Comparison of ENCODE assay signal across 8 cellular contexts in genomic region chr14:105094193-105094907, GRCh38. TPM values are rescaled to one million over a fixed set of nuclear protein-coding genes. Genes with fewer than 3 reads are reported as not detected.
DNase-seq lines count a peak whose midpoint lies in the region; ATAC-seq and TF ChIP-seq lines count a peak whose summit lies in the region.

No MANE protein-coding gene starts in this region.

- H3K27me3 ChIP-seq in Caco-2 (replicated peaks; ENCODE audit: control insufficient read depth, insufficient read depth, low read length) (no peaks in the 10 kb centered on the region), SJCRH30 (no peaks in the 10 kb centered on the region), esophagus squamous epithelium (peaks cover 0 to 44% (median 0%) of the 10 kb centered on the region in 4 donors)

- CTCF ChIA-PET in Caco-2 (lab: Charles Lee), result interaction anchor here (0.6 to 1.0 kb wide), 2 partner anchors 14 to 74 kb away, joined by 3 read pairs; partner anchors contain the start of gene JAG2

- no peak for TF ChIP-seq POLR2A in esophagus squamous epithelium (IDR thresholded peaks at IDR 0.05)

- H3K36me3 Mint-ChIP-seq in Caco-2 (ENCODE audit: insufficient read depth, unreplicated experiment) (peaks cover 22% of the 10 kb centered on the region), progenitor cell of endocrine pancreas (ENCODE audit: insufficient read depth) (peaks cover 6% of the 10 kb centered on the region)

- no peak for ATAC-seq in GM21737 (IDR thresholded peaks at IDR 0.05; ENCODE audit: unreplicated experiment)
- ATAC-seq in GM21515 (IDR thresholded peaks at IDR 0.05; ENCODE audit: unreplicated experiment), result no peak

- BruUV-seq in Caco-2 (replicated peaks; lab: Mats Ljungman, UMichigan), result no TSS peak

- H3K4me1 ChIP-seq in Caco-2 (peaks cover 42% of the 10 kb centered on the region), SJCRH30 (peaks cover 8% of the 10 kb centered on the region; the same call in 1 of the 2 replicates), esophagus squamous epithelium (peaks cover 41 to 74% (median 41%) of the 10 kb centered on the region in 3 donors)

- H3K4me1 Mint-ChIP-seq in Caco-2 (ENCODE audit: low read depth, unreplicated experiment), result peaks cover 6% of the 10 kb centered on the region
- peaks cover 8% of the 10 kb centered on the region for H3K4me1 Mint-ChIP-seq in progenitor cell of endocrine pancreas (ENCODE audit: low read depth)

- H3K9me3 Mint-ChIP-seq in Caco-2 (ENCODE audit: unreplicated experiment) (peaks cover 10% of the 10 kb centered on the region), progenitor cell of endocrine pancreas (ENCODE audit: low read depth) (peaks cover 8% of the 10 kb centered on the region)

- TF ChIP-seq CTCF in Caco-2 (IDR thresholded peaks at IDR 0.05; ENCODE audit: insufficient read depth in 1 of 2, low read depth in 1 of 2, low read length in 1 of 2, severe bottlenecking in 1 of 2, unreplicated experiment in 1 of 2) (no peak), esophagus squamous epithelium (IDR thresholded peaks at IDR 0.05) (no peak), progenitor cell of endocrine pancreas (IDR thresholded peaks at IDR 0.05; ENCODE audit: unreplicated experiment) (no peak)

- H3K9me3 ChIP-seq in Caco-2 (peaks cover 4% of the 10 kb centered on the region; the same call in 1 of the 2 replicates), SJCRH30 (replicated peaks) (no peaks in the 10 kb centered on the region; the same call in 1 of the 2 replicates), esophagus squamous epithelium (no peaks in the 10 kb centered on the region)

- no peaks in the 10 kb centered on the region for H3K27me3 Mint-ChIP-seq in Caco-2 (ENCODE audit: insufficient read depth, unreplicated experiment)
- H3K27me3 Mint-ChIP-seq in progenitor cell of endocrine pancreas, result peaks cover 3% of the 10 kb centered on the region

- H3K27ac Mint-ChIP-seq in Caco-2 (ENCODE audit: unreplicated experiment) (peak overlapping the region; percentile 67), progenitor cell of endocrine pancreas (no peak overlapping the region)

- intact Hi-C loops in Caco-2 (cut with micrococcal nuclease; ENCODE audit: unreplicated experiment), result no loop called here
- intact Hi-C loops in esophagus squamous epithelium (cut with DNase I), result loop anchor here (5.0 to 10.0 kb wide), 2 partner anchors 73 to 190 kb away; partner anchors contain the start of gene JAG2

- WGBS in esophagus squamous epithelium, 2 donors, result 55 to 67% methylated on average over 5 to 8 of the region's 14 CpGs

- H3K4me3 ChIP-seq in Caco-2 (ENCODE audit: low read depth, low read length) (peak overlapping the region; percentile 81), SJCRH30 (peak overlapping the region; percentile 61), esophagus squamous epithelium (peak overlapping the region; percentile 48 to 82 (median 64))

- H3K36me3 ChIP-seq in Caco-2 (ENCODE audit: control insufficient read depth, insufficient read depth, low read length) (no peaks in the 10 kb centered on the region), SJCRH30 (no peaks in the 10 kb centered on the region), esophagus squamous epithelium (no peaks in the 10 kb centered on the region)

- POLR2A ChIA-PET in Caco-2 (lab: Charles Lee), result interaction anchor here (0.8 kb wide), 1 partner anchor 207 kb away, joined by 3 read pairs; the partner anchor contains the start of gene BRF1

- H3K27ac ChIP-seq in SJCRH30 (no peak overlapping the region), esophagus squamous epithelium (peak overlapping the region; percentile 82 to 94 (median 88))

- DNase-seq in Caco-2, result peak in 1 of 2 experiments; percentile 17
- DNase-seq in SJCRH30, result no peak
- DNase-seq in esophagus squamous epithelium (lab: John Stamatoyannopoulos, UW), result no peak
- DNase-seq in progenitor cell of endocrine pancreas (ENCODE audit: low spot score, unreplicated experiment), result no peak
- no peak for DNase-seq in NOMO-1 treated with dmso at 0.1 percent for 144 hours (lab: John Stamatoyannopoulos, UW; ENCODE audit: unreplicated experiment)
- no peak for DNase-seq in HK-2 (ENCODE audit: unreplicated experiment)

- H3K4me3 Mint-ChIP-seq in Caco-2 (ENCODE audit: unreplicated experiment) (peak overlapping the region; percentile 73), progenitor cell of endocrine pancreas (ENCODE audit: low read depth) (peak overlapping the region; percentile 64)

RNA-seq across cellular contexts. Expression of gene GPR132, which starts 29.1 kb away (rescaled TPM):
- total RNA-seq in Caco-2 (2022), result 0.19 TPM in 1 of 2 replicates, not detected in the other
- 0.40 and 0.63 TPM in 2 replicates for total RNA-seq in SJCRH30 (2014; rRNA removed; shearing (Covaris generic))
- total RNA-seq in esophagus squamous epithelium, result 1 to 10 TPM in 3 of 4 donors, under 1 TPM in 1; 0.79 to 5.0 (median 1.6) TPM
- total RNA-seq in progenitor cell of endocrine pancreas, result 0.57 and 0.69 TPM in 2 replicates
